9 cellular contexts compared by ENCODE assay signal in genomic region chr1:220775238-220775853, GRCh38.
A peak's percentile ranks its signal among the peaks of the same experiment; 100 is the strongest.
DNase-seq lines count a peak whose midpoint lies in the region; ATAC-seq lines count a peak whose summit lies in the region.
"Had no signal": no experiment of that assay in that cellular context is flagged by ENCODE, and none has a peak within 500 bp of the region (broad histone marks: within the 10 kb centered on the region; RNA-seq: fewer than 3 reads in every experiment).

No MANE protein-coding gene starts in this region.

- no peak for ATAC-seq in stimulated activated effector memory CD8-positive, alpha-beta T cell treated with anti-CD3 and anti-CD28 coated beads, Interleukin-12 subunit alpha, Interleukin-12 subunit beta, amount 100 ng/mL, for 72 hours
- no peak for ATAC-seq in HG02938 (IDR thresholded peaks at IDR 0.05; ENCODE audit: unreplicated experiment)
- ATAC-seq in GM18502 (IDR thresholded peaks at IDR 0.05; ENCODE audit: poor library complexity, unreplicated experiment): no peak

- no peak overlapping the region for H3K27ac Mint-ChIP-seq in stimulated activated effector memory CD8-positive, alpha-beta T cell treated with anti-CD3 and anti-CD28 coated beads, Interleukin-12 subunit alpha, Interleukin-12 subunit beta, amount 100 ng/mL, for 72 hours
- H3K27ac Mint-ChIP-seq: activated naive CD8-positive, alpha-beta T cell had no signal

- peaks cover 44% of the 10 kb centered on the region for H3K36me3 ChIP-seq in adipocyte (ENCODE audit: control insufficient read depth, insufficient read depth, low read length, severe bottlenecking)

- H3K4me3 ChIP-seq in adipocyte (ENCODE audit: low read length): no peak overlapping the region

- H3K4me3 Mint-ChIP-seq in stimulated activated effector memory CD8-positive, alpha-beta T cell treated with anti-CD3 and anti-CD28 coated beads, Interleukin-12 subunit alpha, Interleukin-12 subunit beta, amount 100 ng/mL, for 72 hours: no peak overlapping the region
- H3K4me3 Mint-ChIP-seq: activated naive CD8-positive, alpha-beta T cell had no signal

- H3K4me1 ChIP-seq in adipocyte (ENCODE audit: control insufficient read depth, insufficient read depth, low read length): no peaks in the 10 kb centered on the region

- H3K9ac ChIP-seq in adipocyte (ENCODE audit: low read length): no peak overlapping the region

- H3K36me3 Mint-ChIP-seq in stimulated activated effector memory CD8-positive, alpha-beta T cell treated with anti-CD3 and anti-CD28 coated beads, Interleukin-12 subunit alpha, Interleukin-12 subunit beta, amount 100 ng/mL, for 72 hours: no peaks in the 10 kb centered on the region
- H3K36me3 Mint-ChIP-seq: activated naive CD8-positive, alpha-beta T cell had no signal

- no peaks in the 10 kb centered on the region for H3K27me3 ChIP-seq in adipocyte (replicated peaks; ENCODE audit: control insufficient read depth, insufficient read depth, low read length)

- peak; percentile 35 for DNase-seq in activated naive CD4-positive, alpha-beta T cell treated with Interleukin-2 at 50 U/mL for 16 hours
- DNase-seq in activated naive CD4-positive, alpha-beta T cell (lab: John Stamatoyannopoulos, UW): no peak
- peak; percentile 42 for DNase-seq in NCI-H82 treated with DMSO at 0.1 percent for 48 hours (lab: John Stamatoyannopoulos, UW; ENCODE audit: unreplicated experiment)
- peak; percentile 64 for DNase-seq in adipocyte (ENCODE audit: low read depth)
- DNase-seq in iris pigment epithelial cell (ENCODE audit: low read depth): peak; percentile 14
- DNase-seq in stimulated activated effector memory CD8-positive, alpha-beta T cell treated with anti-CD3 and anti-CD28 coated beads, Interleukin-12 subunit alpha, Interleukin-12 subunit beta, amount 100 ng/mL, for 72 hours (ENCODE audit: low spot score in 2 of 2): peak; percentile 10 to 60

- no peaks in the 10 kb centered on the region for H3K9me3 ChIP-seq in adipocyte (ENCODE audit: control insufficient read depth, low read length)

- no peaks in the 10 kb centered on the region for H3K4me1 Mint-ChIP-seq in stimulated activated effector memory CD8-positive, alpha-beta T cell treated with anti-CD3 and anti-CD28 coated beads, Interleukin-12 subunit alpha, Interleukin-12 subunit beta, amount 100 ng/mL, for 72 hours

- H3K9me3 Mint-ChIP-seq in stimulated activated effector memory CD8-positive, alpha-beta T cell treated with anti-CD3 and anti-CD28 coated beads, Interleukin-12 subunit alpha, Interleukin-12 subunit beta, amount 100 ng/mL, for 72 hours: no peaks in the 10 kb centered on the region

Comparison
In these comparisons a context has a peak if more than half of its experiments do, and no peak if none do; other contexts are left out.
1. DNase-seq: peak in activated naive CD4-positive, alpha-beta T cell treated with Interleukin-2 at 50 U/mL for 16 hours (single experiment), NCI-H82 treated with DMSO at 0.1 percent for 48 hours (single experiment), adipocyte (single experiment), iris pigment epithelial cell (single experiment) and stimulated activated effector memory CD8-positive, alpha-beta T cell treated with anti-CD3 and anti-CD28 coated beads, Interleukin-12 subunit alpha, Interleukin-12 subunit beta, amount 100 ng/mL, for 72 hours (2 of 2); none in activated naive CD4-positive, alpha-beta T cell (0 of 4).